Comparison of ENCODE assay signal across 9 cellular contexts in genomic region chr3:103991461-103992115, GRCh38.
DNase-seq lines count a peak whose midpoint lies in the region; ATAC-seq, FAIRE-seq and TF ChIP-seq lines count a peak whose summit lies in the region.
"Had no signal": no experiment of that assay in that cellular context is flagged by ENCODE, and none has a peak within 500 bp of the region (broad histone marks: within the 10 kb centered on the region; RNA-seq: fewer than 3 reads in every experiment).

No MANE protein-coding gene starts in this region.

- H3K79me1 ChIP-seq in neuronal stem cell (ENCODE audit: low read depth, low read length) = no peaks in the 10 kb centered on the region

- intact Hi-C loops in GM12878 (cut with micrococcal nuclease; ENCODE audit: unreplicated experiment) = loop anchor here (5.0 kb wide), 1 partner anchor 1526 kb away; no protein-coding TSS in a partner anchor

- H3K4me2 ChIP-seq in Karpas-422 (ENCODE audit: low read depth, low read length, poor library complexity, severe bottlenecking) (no peak overlapping the region), GM12878 (ENCODE audit: control insufficient read depth, insufficient read depth) (no peak overlapping the region), neuronal stem cell (ENCODE audit: insufficient read depth, low read length, poor library complexity, severe bottlenecking) (no peak overlapping the region)

- H4K8ac ChIP-seq in neuronal stem cell (ENCODE audit: low read depth, low read length) = no peak overlapping the region

- no peak overlapping the region for H2BK5ac ChIP-seq in neuronal stem cell (ENCODE audit: low read length)

- TF ChIP-seq EP300 in GM12878 (IDR thresholded peaks at IDR 0.05; ENCODE audit: borderline replicate concordance in 1 of 2, control insufficient read depth in 1 of 2, low read depth in 2 of 2, low read length in 2 of 2) = no peak

- H3K14ac ChIP-seq in neuronal stem cell (ENCODE audit: low read length) = peak overlapping the region; percentile 56

- TF ChIP-seq POLR2A in GM12878 (IDR thresholded peaks at IDR 0.05; ENCODE audit: low read depth, low read length) = no peak
- no peak for TF ChIP-seq POLR2A in GM12892 (IDR thresholded peaks at IDR 0.05; ENCODE audit: low read depth, low read length)

- peak; percentile 56 for TF ChIP-seq CTCF in GM12874 (IDR thresholded peaks at IDR 0.05; ENCODE audit: insufficient read depth, low read depth, low read length)
- peak; percentile 46 to 54 (median 54) for TF ChIP-seq CTCF in GM12878 (IDR thresholded peaks at IDR 0.05 in 2 of 3, conservative IDR thresholded peaks at IDR 0.05 in 1 of 3; ENCODE audit: control insufficient read depth in 2 of 3, extremely low read depth in 1 of 3, insufficient read depth in 1 of 3, low read depth in 3 of 3, low read length in 3 of 3)

- H4K20me1 ChIP-seq in Karpas-422 (ENCODE audit: insufficient read depth, low read depth, low read length) (no peaks in the 10 kb centered on the region), GM12878 (ENCODE audit: control insufficient read depth, insufficient read depth) (no peaks in the 10 kb centered on the region)

- H2AK5ac ChIP-seq in neuronal stem cell (ENCODE audit: low read depth, low read length) = no peak overlapping the region

- DNase-seq in Karpas-422 (peak; percentile 65), GM12878 (ENCODE audit: low read depth, low spot score) (no peak), neuronal stem cell (ENCODE audit: low spot score) (no peak), GM12892 (ENCODE audit: insufficient read length) (no peak), G401 (ENCODE audit: low spot score) (no peak)
- no peak for DNase-seq in activated naive CD4-positive, alpha-beta T cell treated with anti-CD3 and anti-CD28 coated beads, Interleukin-2, amount 50 U/mL, for 16 hours
- DNase-seq: nucleus accumbens had no signal

- no peak overlapping the region for H3K4ac ChIP-seq in neuronal stem cell (ENCODE audit: low read length)

- H2AFZ ChIP-seq in Karpas-422 (ENCODE audit: low read length) (no peak overlapping the region), GM12878 (ENCODE audit: control insufficient read depth, low read depth, low read length) (no peak overlapping the region), neuronal stem cell (ENCODE audit: low read length) (no peak overlapping the region)

- H3K9ac ChIP-seq in Karpas-422 (ENCODE audit: low read length) (no peak overlapping the region), GM12878 (ENCODE audit: control insufficient read depth, insufficient read depth, low read length) (no peak overlapping the region), neuronal stem cell (ENCODE audit: low read depth, low read length, poor library complexity) (no peak overlapping the region)

- no peaks in the 10 kb centered on the region for H3K4me1 ChIP-seq in Karpas-422 (ENCODE audit: low read length)
- no peaks in the 10 kb centered on the region for H3K4me1 ChIP-seq in GM12878 (ENCODE audit: control insufficient read depth, insufficient read depth, low read length)
- H3K4me1 ChIP-seq in neuronal stem cell (ENCODE audit: control insufficient read depth in 2 of 2, insufficient read depth in 1 of 2, low read depth in 1 of 2, low read length in 2 of 2) = no peaks in the 10 kb centered on the region

- in situ Hi-C loops in GM12878 (cut with MboI) (no loop called here), G401 (cut with HindIII; ENCODE audit: low sequenced_read_pairs) (no loop called here)

- H3K79me2 ChIP-seq in Karpas-422 (ENCODE audit: low read length) (no peaks in the 10 kb centered on the region), GM12878 (ENCODE audit: control insufficient read depth, insufficient read depth, low read length) (no peaks in the 10 kb centered on the region)

- POLR2A ChIA-PET in GM12878 (lab: Charles Lee) = no interaction called here

- RAD21 ChIA-PET in GM12878 (lab: Charles Lee; ENCODE audit: unreplicated experiment) = interaction anchor here (0.7 to 1.7 kb wide), 2 partner anchors 10 to 62 kb away, joined by 4 read pairs; no protein-coding TSS in a partner anchor

- no peaks in the 10 kb centered on the region for H3K9me2 ChIP-seq in Karpas-422 (replicated peaks; ENCODE audit: insufficient read depth, low read length)

- H3K27me3 ChIP-seq in Karpas-422 (ENCODE audit: low read length) (no peaks in the 10 kb centered on the region), GM12878 (replicated peaks in 1 of 2; ENCODE audit: control insufficient read depth in 2 of 2, insufficient read depth in 2 of 2, low read length in 1 of 2) (no peaks in the 10 kb centered on the region), neuronal stem cell (ENCODE audit: control insufficient read depth in 3 of 3, insufficient read depth in 3 of 3, low read depth in 1 of 3, low read length in 3 of 3) (no peaks in the 10 kb centered on the region)

- FAIRE-seq in GM12878 (lab: Jason Lieb, UNC) (no peak), GM12892 (lab: Jason Lieb, UNC) (no peak)

- peak; percentile 60 for TF ChIP-seq RAD21 in GM12878 (IDR thresholded peaks at IDR 0.05; ENCODE audit: insufficient read depth, low read depth, low read length)

- no peak overlapping the region for H2BK120ac ChIP-seq in neuronal stem cell (ENCODE audit: low read depth, low read length)

- CTCF ChIA-PET in GM12878 (lab: Yijun Ruan, JAX) = interaction anchor here (0.6 to 5.3 kb wide), 7 partner anchors 10 to 488 kb away, joined by 3 to 25 read pairs (median 3); no protein-coding TSS in a partner anchor

- H3K23ac ChIP-seq in neuronal stem cell (ENCODE audit: low read depth, low read length, poor library complexity) = no peak overlapping the region

- no peak overlapping the region for H2BK15ac ChIP-seq in neuronal stem cell (ENCODE audit: low read length)

- H2BK12ac ChIP-seq in neuronal stem cell (ENCODE audit: low read length) = no peak overlapping the region

- no peak overlapping the region for H4K91ac ChIP-seq in neuronal stem cell (ENCODE audit: low read depth, low read length, poor library complexity)

- H3K9me3 ChIP-seq in Karpas-422 (ENCODE audit: low read length) (no peaks in the 10 kb centered on the region), GM12878 (replicated peaks; ENCODE audit: control insufficient read depth, insufficient read depth, low read length) (no peaks in the 10 kb centered on the region), neuronal stem cell (replicated peaks in 1 of 2; ENCODE audit: control insufficient read depth in 2 of 2, insufficient read depth in 1 of 2, low read depth in 1 of 2, low read length in 2 of 2) (no peaks in the 10 kb centered on the region)

- SMC1A ChIA-PET in GM12878 (lab: Charles Lee; ENCODE audit: uncharacterized antibody, unreplicated experiment) = interaction anchor here (0.6 to 5.1 kb wide), 3 partner anchors 14 to 54 kb away, joined by 3 to 29 read pairs (median 7); no protein-coding TSS in a partner anchor

- no peak overlapping the region for H3K18ac ChIP-seq in neuronal stem cell (ENCODE audit: low read length)

- H3K36me3 ChIP-seq in Karpas-422 (ENCODE audit: insufficient read depth, low read length) (no peaks in the 10 kb centered on the region), GM12878 (ENCODE audit: control insufficient read depth in 2 of 2, insufficient read depth in 2 of 2, low read length in 1 of 2) (no peaks in the 10 kb centered on the region), neuronal stem cell (replicated peaks in 1 of 2; ENCODE audit: control insufficient read depth in 2 of 2, insufficient read depth in 2 of 2, low read length in 2 of 2) (no peaks in the 10 kb centered on the region)

- BruUV-seq in GM12878 (replicated peaks; lab: Mats Ljungman, UMichigan) = no TSS peak

- H3K27ac ChIP-seq in Karpas-422 (ENCODE audit: low read length) = no peak overlapping the region
- H3K27ac ChIP-seq in GM12878 (ENCODE audit: control insufficient read depth, insufficient read depth) = no peak overlapping the region
- no peak overlapping the region for H3K27ac ChIP-seq in neuronal stem cell (replicated peaks; ENCODE audit: low read length)

- H3K4me3 ChIP-seq in Karpas-422 (ENCODE audit: low read length) (no peak overlapping the region), GM12878 (no peak overlapping the region), neuronal stem cell (ENCODE audit: low read length in 2 of 2) (no peak overlapping the region)

- peak; percentile 72 for ATAC-seq in GM12878
- ATAC-seq: Right ventricle myocardium inferior had no signal

- 34% methylated on average over 10 of the region's 10 CpGs for WGBS in GM12878 (ENCODE audit: insufficient coverage, insufficient replicate concordance, low lambda C conversion rate, missing lambda C conversion rate)
- no CpG with 5 or more reads among the region's 10 CpGs for WGBS in neuronal stem cell (ENCODE audit: extremely low coverage in 2 of 2, insufficient read length in 2 of 2, insufficient replicate concordance in 1 of 2), 2 donors

TF ChIP-seq in GM12878, 131 proteins besides CTCF, POLR2A, EP300 and RAD21:
- TF ChIP-seq SIN3A (IDR thresholded peaks at IDR 0.05; ENCODE audit: low read depth, low read length) = no peak
- TF ChIP-seq SREBF2 (IDR thresholded peaks at IDR 0.05; ENCODE audit: low read length) = no peak
- TF ChIP-seq SPI1 (IDR thresholded peaks at IDR 0.05; ENCODE audit: borderline replicate concordance, insufficient read depth, low read depth, low read length) = no peak
- peak; percentile 34; the same call in 1 of the 2 replicates for TF ChIP-seq SMC3 (IDR thresholded peaks at IDR 0.05; ENCODE audit: borderline replicate concordance, low read length)
